25 cellular contexts compared by ENCODE assay signal in the genomic region with DNA sequence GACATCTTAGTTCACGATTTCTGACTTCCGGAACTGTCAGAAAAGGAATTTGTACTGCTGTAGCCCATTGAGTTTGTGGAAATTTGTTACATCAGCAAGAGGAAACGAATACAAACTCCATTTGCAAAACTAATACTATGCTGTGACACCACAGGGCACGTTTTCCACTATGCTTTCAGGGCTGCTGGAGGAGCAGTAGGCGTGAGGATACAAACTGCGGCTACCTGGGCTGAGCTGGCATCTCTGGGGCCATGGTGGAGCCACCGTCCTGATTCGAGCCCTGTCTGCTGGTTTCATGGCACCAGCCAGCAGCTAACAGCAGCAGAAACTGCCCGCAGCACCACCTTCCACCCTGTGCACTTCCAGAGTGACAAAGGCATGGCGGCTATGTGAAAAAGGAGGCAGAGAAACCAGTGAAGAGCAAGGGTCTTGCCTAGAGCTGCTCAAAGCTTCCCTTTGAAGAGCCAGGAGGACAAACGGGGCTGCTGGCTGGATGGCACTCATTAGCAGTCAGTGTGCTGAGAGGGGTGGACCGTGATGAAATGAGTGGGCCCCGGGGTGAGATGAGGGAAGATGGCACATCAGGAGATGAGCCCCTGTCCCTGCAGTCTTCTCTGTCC.
"Had no signal": no experiment of that assay in that cellular context is flagged by ENCODE, and none has a peak within 500 bp of the region (broad histone marks: within the 10 kb centered on the region; RNA-seq: fewer than 3 reads in every experiment).

No MANE protein-coding gene starts in this region.

- ATAC-seq: activated naive CD8-positive, alpha-beta T cell treated with anti-CD3 and anti-CD28 coated beads, Interleukin-2, amount 50 U/mL, for 24 hours; activated T-cell treated with anti-CD3 and anti-CD28 coated beads, Interleukin-2, amount 50 U/mL, for 72 hours; effector memory CD8-positive, alpha-beta T cell; foreskin keratinocyte; gastrocnemius medialis; heart right ventricle had no signal

- H3K27ac ChIP-seq: adrenal gland, brain microvascular endothelial cell, coronary artery, foreskin keratinocyte, gastrocnemius medialis, heart right ventricle had no signal

- H3K4me1 ChIP-seq: adrenal gland, foreskin keratinocyte had no signal

- H3K27me3 ChIP-seq: adrenal gland, esophagus muscularis mucosa had no signal

- H3K36me3 ChIP-seq: adrenal gland, brain microvascular endothelial cell, esophagus muscularis mucosa, gastrocnemius medialis, heart right ventricle had no signal

- H3K9me3 ChIP-seq: adrenal gland, esophagus muscularis mucosa, gastrocnemius medialis had no signal

- DNase-seq: activated CD4-positive, alpha-beta memory T cell treated with anti-CD3 and anti-CD28 coated beads, Interleukin-2, amount 10 ng/mL, durations not matched to agents 7 days and 5 days; activated CD4-positive, alpha-beta T cell treated with anti-CD3 and anti-CD28 coated beads for 1 hour; activated CD4-positive, alpha-beta T cell treated with anti-CD3 and anti-CD28 coated beads for 4 hours; activated CD4-positive, alpha-beta T cell treated with anti-CD3 and anti-CD28 coated beads, Interleukin-2, amount 10 ng/mL, durations not matched to agents 7 days and 5 days; activated CD4-positive, alpha-beta T cell treated with anti-CD3 and anti-CD28 coated beads, Interleukin-2, amount 50 U/mL, for 4 hours; activated CD8-positive, alpha-beta memory T cell treated with anti-CD3 and anti-CD28 coated beads, Interleukin-2, amount 50 U/mL, for 48 hours; activated naive CD4-positive, alpha-beta T cell treated with anti-CD3 and anti-CD28 coated beads for 36 hours; activated naive CD8-positive, alpha-beta T cell treated with anti-CD3 and anti-CD28 coated beads for 36 hours; activated naive CD8-positive, alpha-beta T cell treated with anti-CD3 and anti-CD28 coated beads, Interleukin-2, amount 50 U/mL, for 24 hours; activated T-cell treated with anti-CD3 and anti-CD28 coated beads for 4 hours; activated T-cell treated with anti-CD3 and anti-CD28 coated beads, Interleukin-2, amount 50 U/mL, for 24 hours; activated T-cell treated with anti-CD3 and anti-CD28 coated beads, Interleukin-2, amount 50 U/mL, for 72 hours; adrenal gland; amygdala; brain microvascular endothelial cell; effector CD4-positive, alpha-beta T cell; effector memory CD8-positive, alpha-beta T cell; erythroblast; foreskin keratinocyte; gastrocnemius medialis; glutamatergic neuron; heart right ventricle; T-helper 2 cell had no signal

- H3K4me3 ChIP-seq: adrenal gland, coronary artery, esophagus muscularis mucosa, gastrocnemius medialis, heart right ventricle had no signal
